1 cellular context compared by ENCODE assay signal in the genomic region with DNA sequence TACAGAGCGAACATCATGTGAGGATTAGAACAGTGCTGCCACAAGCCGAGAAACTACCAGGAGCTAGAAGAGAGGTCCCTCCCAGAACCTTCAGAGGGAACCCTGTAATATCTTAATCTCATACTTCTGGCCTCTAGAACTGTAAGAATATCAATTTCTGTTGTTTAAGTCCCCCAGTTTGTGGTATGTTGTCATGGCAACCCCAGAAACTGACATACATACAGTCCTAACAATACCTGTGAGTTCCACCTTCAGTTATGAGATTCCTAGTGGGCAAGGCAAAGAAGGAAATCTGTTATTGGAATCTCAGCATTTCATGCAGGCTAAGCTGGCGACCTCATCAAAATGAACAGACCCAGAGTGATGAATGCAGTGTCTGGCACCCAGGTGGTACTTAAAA.
TF ChIP-seq lines count a peak whose summit lies in the region.

No MANE protein-coding gene starts in this region.

TF ChIP-seq in K562, 482 proteins besides CTCF, POLR2A, EP300 and RAD21:
- TF ChIP-seq ZNF133 (CRISPR knock-in tag; IDR thresholded peaks at IDR 0.05) (no peak), KLF13 (tag; IDR thresholded peaks at IDR 0.05; ENCODE audit: borderline replicate concordance, low read depth) (no peak), EZH2 (IDR thresholded peaks at IDR 0.05; ENCODE audit: borderline replicate concordance, low read depth, low read length) (no peak), HDAC8 (tag; IDR thresholded peaks at IDR 0.05) (no peak), RFX1 (IDR thresholded peaks at IDR 0.05) (peak; percentile 90), PTTG1 (tag; IDR thresholded peaks at IDR 0.05; ENCODE audit: low read depth) (no peak), NELFE (IDR thresholded peaks at IDR 0.05; ENCODE audit: insufficient read depth, insufficient read length) (no peak)
